ENCODE assay signal across 2 cellular contexts in the genomic region with DNA sequence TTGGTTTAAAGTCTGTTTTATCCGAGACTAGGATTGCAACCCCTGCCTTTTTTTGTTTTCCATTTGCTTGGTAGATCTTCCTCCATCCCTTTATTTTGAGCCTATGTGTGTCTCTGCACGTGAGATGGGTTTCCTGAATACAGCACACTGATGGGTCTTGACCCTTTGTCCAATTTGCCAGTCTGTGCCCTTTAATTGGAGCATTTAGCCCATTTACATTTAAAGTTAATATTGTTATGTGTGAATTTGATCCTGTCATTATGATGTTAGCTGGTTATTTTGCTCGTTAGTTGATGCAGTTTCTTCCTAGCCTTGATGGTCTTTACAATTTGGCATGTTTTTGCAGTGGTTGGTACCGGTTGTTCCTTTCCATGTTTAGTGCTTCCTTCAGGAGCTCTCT.
DNase-seq lines count a peak whose midpoint lies in the region; ATAC-seq, FAIRE-seq and TF ChIP-seq lines count a peak whose summit lies in the region.
"Not testable (repeated sequence)": the region's sequence is repeated elsewhere in the genome, so short reads cannot be mapped to it uniquely, and the experiment has no call there.

No MANE protein-coding gene starts in this region.

- not testable (repeated sequence) for H3K27ac ChIP-seq in HEK293 (ENCODE audit: extremely low read depth, low read depth, low read length); K562 (ENCODE audit: extremely low read depth, low read depth, low read length)

- not testable (repeated sequence) for H2AFZ ChIP-seq in K562 (ENCODE audit: low read depth, low read length)

- FAIRE-seq in K562 (lab: Jason Lieb, UNC), result not testable (repeated sequence)

- not testable (repeated sequence) for H4K20me1 ChIP-seq in K562 (replicated peaks; ENCODE audit: control insufficient read depth, insufficient read depth, low read length)

- H3K4me3 ChIP-seq in HEK293 (ENCODE audit: low read depth, low read length); K562: not testable (repeated sequence)

- not testable (repeated sequence) for DNase-seq in K562 (ENCODE audit: extremely low read depth in 1 of 4, low spot score in 3 of 4)

- ATAC-seq in K562, result not testable (repeated sequence)

- H3K36me3 ChIP-seq in HEK293 (ENCODE audit: control insufficient read depth in 2 of 2, insufficient read depth in 1 of 2, low read length in 2 of 2); K562 (ENCODE audit: control insufficient read depth, insufficient read depth, low read length): not testable (repeated sequence)

- TF ChIP-seq EP300 in K562 (IDR thresholded peaks at IDR 0.05; ENCODE audit: low read length), result not testable (repeated sequence)

- not testable (repeated sequence) for H3K79me2 ChIP-seq in K562 (ENCODE audit: control insufficient read depth, insufficient read depth, low read length)

- BruUV-seq in K562 (replicated peaks; lab: Mats Ljungman, UMichigan), result not testable (repeated sequence)

- POLR2A ChIA-PET in HEK293 (lab: Yijun Ruan, JAX); K562 (lab: Yijun Ruan, JAX): not testable (repeated sequence)

- CTCF ChIA-PET in HEK293 (lab: Yijun Ruan, JAX); K562 (lab: Yijun Ruan, JAX; ENCODE audit: low intra/inter-chr PET ratio): not testable (repeated sequence)

- TF ChIP-seq POLR2A in K562 (conservative IDR thresholded peaks at IDR 0.05), result not testable (repeated sequence)

- not testable (repeated sequence) for H3K9me3 ChIP-seq in HEK293 (ENCODE audit: control insufficient read depth, insufficient read depth, low read depth, low read length); K562 (replicated peaks; ENCODE audit: control insufficient read depth, insufficient read depth, low read depth, low read length)

- H3K9ac ChIP-seq in K562 (ENCODE audit: insufficient read depth in 1 of 2, low read depth in 2 of 2, low read length in 2 of 2), result not testable (repeated sequence)

- not testable (repeated sequence) for H3K27me3 ChIP-seq in K562 (ENCODE audit: control insufficient read depth in 2 of 2, insufficient read depth in 2 of 2, low read length in 2 of 2)

- H3K4me1 ChIP-seq in HEK293 (ENCODE audit: control insufficient read depth, insufficient read depth, low read length); K562 (replicated peaks in 1 of 2; ENCODE audit: control insufficient read depth in 2 of 2, insufficient read depth in 2 of 2, low read length in 2 of 2): not testable (repeated sequence)

- in situ Hi-C loops in K562 (cut with MboI), result not testable (repeated sequence)

- H3K4me2 ChIP-seq in K562 (ENCODE audit: insufficient read depth, low read length), result not testable (repeated sequence)

- not testable (repeated sequence) for H3K9me1 ChIP-seq in K562 (ENCODE audit: control insufficient read depth, insufficient read depth, low read length)

- not testable (repeated sequence) for TF ChIP-seq RAD21 in K562 (CRISPR knock-in tag; conservative IDR thresholded peaks at IDR 0.05 in 1 of 2, IDR thresholded peaks at IDR 0.05 in 1 of 2)

- not testable (repeated sequence) for TF ChIP-seq CTCF in HEK293 (tag by site-specific recombination; IDR thresholded peaks at IDR 0.05); K562 (IDR thresholded peaks at IDR 0.05 in 2 of 3, conservative IDR thresholded peaks at IDR 0.05 in 1 of 3; ENCODE audit: insufficient read depth in 2 of 3, low read depth in 1 of 3, low read length in 3 of 3)

- 0% methylated on average over 1 of the region's 4 CpGs for WGBS in K562 (ENCODE audit: insufficient coverage, low coverage, missing lambda C conversion rate)

- intact Hi-C loops in K562 (cut with micrococcal nuclease), result not testable (repeated sequence)

TF ChIP-seq in HEK293, 187 proteins besides CTCF, POLR2A, EP300 and RAD21:
- peak; percentile 59 for TF ChIP-seq ZNF529 (tag by site-specific recombination; IDR thresholded peaks at IDR 0.05; ENCODE audit: insufficient replicate concordance)

TF ChIP-seq in K562, 482 proteins besides CTCF, POLR2A, EP300 and RAD21:
- TF ChIP-seq ZNF507 (tag; conservative IDR thresholded peaks at IDR 0.05), result peak; percentile 93
TF ChIP-seq in K562: peak in this region for 1; not testable (repeated sequence) for 481.
